8 cellular contexts compared by ENCODE assay signal in the genomic region with DNA sequence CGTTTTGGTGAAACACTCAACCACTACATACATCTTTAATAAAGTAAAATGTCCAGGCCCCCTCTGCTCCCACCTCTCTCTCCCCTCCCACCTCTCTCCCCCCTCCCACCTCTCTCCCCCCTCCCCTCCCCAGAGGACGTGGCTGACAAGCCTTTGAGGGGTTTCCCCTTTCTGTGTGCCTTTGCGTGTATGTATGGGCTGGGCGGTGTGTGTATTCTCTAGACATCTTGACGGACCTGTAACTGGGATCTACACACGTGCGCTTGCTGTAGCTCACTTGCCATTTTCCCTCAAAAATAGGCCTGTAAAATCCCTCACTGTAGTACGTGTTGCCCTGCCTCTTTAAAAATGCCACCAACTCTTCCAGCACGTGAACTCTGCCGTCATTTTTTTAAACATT. TPM values are rescaled to one million over a fixed set of nuclear protein-coding genes. Genes with fewer than 3 reads are reported as not detected.
DNase-seq lines count a peak whose midpoint lies in the region; ATAC-seq, FAIRE-seq and TF ChIP-seq lines count a peak whose summit lies in the region.
"Not testable (repeated sequence)": the region's sequence is repeated elsewhere in the genome, so short reads cannot be mapped to it uniquely, and the experiment has no call there.

No MANE protein-coding gene starts in this region.

- not testable (repeated sequence) for H3K36me3 ChIP-seq in CD8-positive, alpha-beta T cell (ENCODE audit: insufficient read depth, low read length)

- POLR2A ChIA-PET in CD8-positive, alpha-beta T cell (lab: Charles Lee); T-cell (lab: Charles Lee); activated CD8-positive, alpha-beta T cell treated with anti-CD3 and anti-CD28 coated beads for 36 hours (lab: Charles Lee): not testable (repeated sequence)

- not testable (repeated sequence) for H3K4me3 ChIP-seq in CD8-positive, alpha-beta T cell (ENCODE audit: low read depth, low read length)

- H3K36me3 Mint-ChIP-seq in CD8-positive, alpha-beta T cell; T-cell; activated CD4-positive, alpha-beta T cell treated with anti-CD3 and anti-CD28 coated beads, Interleukin-2, amount 10 ng/mL, durations not matched to agents 24 days and 14 days (ENCODE audit: low read depth); activated CD8-positive, alpha-beta T cell treated with anti-CD3 and anti-CD28 coated beads for 36 hours (ENCODE audit: low read depth); effector memory CD8-positive, alpha-beta T cell (ENCODE audit: insufficient read depth); stimulated activated naive B cell treated with anti-CD40 and anti-IgM and Interleukin-4, amounts not matched to agents 10 μg/mL and 1 μg/mL and 100 μg/mL, for 72 hours: not testable (repeated sequence)

- TF ChIP-seq CTCF in CD8-positive, alpha-beta T cell (IDR thresholded peaks at IDR 0.05); activated CD8-positive, alpha-beta T cell treated with anti-CD3 and anti-CD28 coated beads for 36 hours (IDR thresholded peaks at IDR 0.05): not testable (repeated sequence)

- not testable (repeated sequence) for H3K27me3 Mint-ChIP-seq in CD8-positive, alpha-beta T cell (ENCODE audit: low read depth); T-cell; activated CD4-positive, alpha-beta T cell treated with anti-CD3 and anti-CD28 coated beads, Interleukin-2, amount 10 ng/mL, durations not matched to agents 24 days and 14 days; activated CD8-positive, alpha-beta T cell treated with anti-CD3 and anti-CD28 coated beads for 36 hours; effector memory CD8-positive, alpha-beta T cell; stimulated activated naive B cell treated with anti-CD40 and anti-IgM and Interleukin-4, amounts not matched to agents 10 μg/mL and 1 μg/mL and 100 μg/mL, for 72 hours; stimulated activated naive CD8-positive, alpha-beta T cell treated with anti-CD3 and anti-CD28 coated beads, Interleukin-15, amount 100 ng/mL, for 72 hours

- DNase-seq in CD8-positive, alpha-beta T cell; GM12891 (ENCODE audit: insufficient read length, low spot score); T-cell; activated CD8-positive, alpha-beta T cell treated with anti-CD3 and anti-CD28 coated beads for 36 hours; effector memory CD8-positive, alpha-beta T cell; stimulated activated naive B cell treated with anti-CD40 and anti-IgM and Interleukin-4, amounts not matched to agents 10 μg/mL and 1 μg/mL and 100 μg/mL, for 72 hours; stimulated activated naive CD8-positive, alpha-beta T cell treated with anti-CD3 and anti-CD28 coated beads, Interleukin-15, amount 100 ng/mL, for 72 hours: not testable (repeated sequence)
- DNase-seq in activated CD4-positive, alpha-beta T cell treated with anti-CD3 and anti-CD28 coated beads, Interleukin-2, amount 10 ng/mL, durations not matched to agents 24 days and 14 days = peak; percentile 14

- FAIRE-seq in GM12891 (lab: Jason Lieb, UNC) = peak; percentile 59

- CTCF ChIA-PET in CD8-positive, alpha-beta T cell (lab: Charles Lee); T-cell (lab: Charles Lee); activated CD8-positive, alpha-beta T cell treated with anti-CD3 and anti-CD28 coated beads for 36 hours (lab: Charles Lee): not testable (repeated sequence)

- intact Hi-C loops in CD8-positive, alpha-beta T cell (cut with DNase I, micrococcal nuclease); activated CD4-positive, alpha-beta T cell treated with anti-CD3 and anti-CD28 coated beads, Interleukin-2, amount 10 ng/mL, durations not matched to agents 24 days and 14 days (cut with micrococcal nuclease); activated CD8-positive, alpha-beta T cell treated with anti-CD3 and anti-CD28 coated beads for 36 hours (cut with micrococcal nuclease): not testable (repeated sequence)

- not testable (repeated sequence) for TF ChIP-seq POLR2A in GM12891 (IDR thresholded peaks at IDR 0.05; ENCODE audit: low read depth, low read length)

- not testable (repeated sequence) for H3K4me1 ChIP-seq in CD8-positive, alpha-beta T cell (ENCODE audit: insufficient read depth, low read length)

- ATAC-seq in CD8-positive, alpha-beta T cell = peak; percentile 34
- peak in 3 of 4 experiments; percentile 50 to 85 (median 54) for ATAC-seq in T-cell (replicated peaks in 1 of 4)
- ATAC-seq in activated CD8-positive, alpha-beta T cell treated with anti-CD3 and anti-CD28 coated beads for 36 hours = peak; percentile 59
- peak; percentile 46 for ATAC-seq in effector memory CD8-positive, alpha-beta T cell (replicated peaks)
- ATAC-seq in stimulated activated naive B cell treated with anti-CD40 and anti-IgM and Interleukin-4, amounts not matched to agents 10 μg/mL and 1 μg/mL and 100 μg/mL, for 72 hours (replicated peaks) = peak; percentile 50 to 65
- peak; percentile 56 for ATAC-seq in stimulated activated naive CD8-positive, alpha-beta T cell treated with anti-CD3 and anti-CD28 coated beads, Interleukin-15, amount 100 ng/mL, for 72 hours

- H3K4me3 Mint-ChIP-seq in CD8-positive, alpha-beta T cell; T-cell; activated CD4-positive, alpha-beta T cell treated with anti-CD3 and anti-CD28 coated beads, Interleukin-2, amount 10 ng/mL, durations not matched to agents 24 days and 14 days; activated CD8-positive, alpha-beta T cell treated with anti-CD3 and anti-CD28 coated beads for 36 hours; effector memory CD8-positive, alpha-beta T cell; stimulated activated naive B cell treated with anti-CD40 and anti-IgM and Interleukin-4, amounts not matched to agents 10 μg/mL and 1 μg/mL and 100 μg/mL, for 72 hours; stimulated activated naive CD8-positive, alpha-beta T cell treated with anti-CD3 and anti-CD28 coated beads, Interleukin-15, amount 100 ng/mL, for 72 hours: not testable (repeated sequence)

- H3K4me1 Mint-ChIP-seq in CD8-positive, alpha-beta T cell (ENCODE audit: low read depth); T-cell; activated CD4-positive, alpha-beta T cell treated with anti-CD3 and anti-CD28 coated beads, Interleukin-2, amount 10 ng/mL, durations not matched to agents 24 days and 14 days; activated CD8-positive, alpha-beta T cell treated with anti-CD3 and anti-CD28 coated beads for 36 hours (ENCODE audit: low read depth); effector memory CD8-positive, alpha-beta T cell (ENCODE audit: low read depth in 2 of 2); stimulated activated naive B cell treated with anti-CD40 and anti-IgM and Interleukin-4, amounts not matched to agents 10 μg/mL and 1 μg/mL and 100 μg/mL, for 72 hours; stimulated activated naive CD8-positive, alpha-beta T cell treated with anti-CD3 and anti-CD28 coated beads, Interleukin-15, amount 100 ng/mL, for 72 hours: not testable (repeated sequence)

- H3K9me3 ChIP-seq in CD8-positive, alpha-beta T cell (ENCODE audit: low read length) = not testable (repeated sequence)

- H3K27ac Mint-ChIP-seq in CD8-positive, alpha-beta T cell; T-cell; activated CD4-positive, alpha-beta T cell treated with anti-CD3 and anti-CD28 coated beads, Interleukin-2, amount 10 ng/mL, durations not matched to agents 24 days and 14 days; activated CD8-positive, alpha-beta T cell treated with anti-CD3 and anti-CD28 coated beads for 36 hours; effector memory CD8-positive, alpha-beta T cell; stimulated activated naive B cell treated with anti-CD40 and anti-IgM and Interleukin-4, amounts not matched to agents 10 μg/mL and 1 μg/mL and 100 μg/mL, for 72 hours; stimulated activated naive CD8-positive, alpha-beta T cell treated with anti-CD3 and anti-CD28 coated beads, Interleukin-15, amount 100 ng/mL, for 72 hours: not testable (repeated sequence)

- H3K27me3 ChIP-seq in CD8-positive, alpha-beta T cell (ENCODE audit: insufficient read depth, low read length) = not testable (repeated sequence)

- not testable (repeated sequence) for H3K9me3 Mint-ChIP-seq in CD8-positive, alpha-beta T cell; T-cell; activated CD4-positive, alpha-beta T cell treated with anti-CD3 and anti-CD28 coated beads, Interleukin-2, amount 10 ng/mL, durations not matched to agents 24 days and 14 days; activated CD8-positive, alpha-beta T cell treated with anti-CD3 and anti-CD28 coated beads for 36 hours; effector memory CD8-positive, alpha-beta T cell; stimulated activated naive B cell treated with anti-CD40 and anti-IgM and Interleukin-4, amounts not matched to agents 10 μg/mL and 1 μg/mL and 100 μg/mL, for 72 hours; stimulated activated naive CD8-positive, alpha-beta T cell treated with anti-CD3 and anti-CD28 coated beads, Interleukin-15, amount 100 ng/mL, for 72 hours

- H3K27ac ChIP-seq in CD8-positive, alpha-beta T cell (ENCODE audit: low read depth, low read length) = not testable (repeated sequence)

RNA-seq across cellular contexts. Expression of gene GOLGA8A, which starts 28.6 kb away (rescaled TPM):
- total RNA-seq in CD8-positive, alpha-beta T cell = 100 to 1,000 TPM; 199 to 214 TPM
- 183 TPM for polyA plus RNA-seq in GM12891 (2012; ENCODE audit: low read depth, missing spikeins)
- 100 to 1,000 TPM; 202 to 257 (median 238) TPM for total RNA-seq in T-cell
- 244 and 246 TPM in 2 replicates for total RNA-seq in activated CD4-positive, alpha-beta T cell treated with anti-CD3 and anti-CD28 coated beads, Interleukin-2, amount 10 ng/mL, durations not matched to agents 24 days and 14 days
- 100 to 1,000 TPM; 140 to 141 TPM for total RNA-seq in activated CD8-positive, alpha-beta T cell treated with anti-CD3 and anti-CD28 coated beads for 36 hours

RNA-seq across cellular contexts. Expression of gene LPCAT4, which starts 42.0 kb away (rescaled TPM):
- total RNA-seq in CD8-positive, alpha-beta T cell = 10 to 100 TPM; 30.9 to 36.3 TPM
- 21.9 TPM for polyA plus RNA-seq in GM12891 (2012; ENCODE audit: low read depth, missing spikeins)
- 100 to 1,000 TPM in 1 of 5 donors, 10 to 100 TPM in 4; 60.8 to 115 (median 91.1) TPM for total RNA-seq in T-cell
- total RNA-seq in activated CD4-positive, alpha-beta T cell treated with anti-CD3 and anti-CD28 coated beads, Interleukin-2, amount 10 ng/mL, durations not matched to agents 24 days and 14 days = 63.9 and 67.3 TPM in 2 replicates
- 10 to 100 TPM; 55.6 to 56.9 TPM for total RNA-seq in activated CD8-positive, alpha-beta T cell treated with anti-CD3 and anti-CD28 coated beads for 36 hours
